1 cellular context compared by ENCODE assay signal in the genomic region with DNA sequence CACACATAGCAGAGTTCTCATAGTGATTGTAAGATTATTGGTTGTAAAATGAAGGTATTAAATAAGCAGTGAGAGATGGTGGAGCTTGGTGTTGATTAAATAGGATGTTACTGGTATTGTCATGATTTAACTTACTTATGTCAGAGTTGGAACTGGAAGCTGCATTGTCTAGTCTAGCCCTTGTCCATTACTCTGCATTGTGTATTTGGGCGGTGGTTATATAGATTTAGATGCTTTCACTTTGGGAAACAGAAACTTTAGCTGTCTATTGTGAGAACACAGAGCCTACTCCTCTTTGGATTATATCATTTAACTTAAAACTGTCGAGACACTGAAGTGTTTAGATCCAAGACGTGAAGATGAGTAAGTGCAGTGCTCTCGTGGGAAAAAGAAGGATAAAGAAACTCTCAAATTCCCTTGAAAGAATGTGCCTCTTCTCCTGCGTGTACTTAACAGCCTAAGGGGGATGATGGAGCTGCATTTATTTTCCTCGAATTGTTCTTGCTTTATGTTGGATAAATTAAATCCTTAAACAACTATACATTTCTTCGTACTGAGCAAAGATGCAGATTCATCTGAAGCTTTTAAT.
TF ChIP-seq lines count a peak whose summit lies in the region.

No MANE protein-coding gene starts in this region.

TF ChIP-seq in IMR-90, 13 proteins besides CTCF, POLR2A, EP300 and RAD21 (continued from another document):
- TF ChIP-seq MAZ (IDR thresholded peaks at IDR 0.05; ENCODE audit: borderline replicate concordance, low read depth, low read length) (no peak), NFE2L2 (IDR thresholded peaks at IDR 0.05; ENCODE audit: low read depth, low read length) (no peak), RFX5 (IDR thresholded peaks at IDR 0.05; ENCODE audit: low read depth, low read length) (no peak), CHD1 (IDR thresholded peaks at IDR 0.05; ENCODE audit: low read depth, low read length) (no peak), SMC3 (IDR thresholded peaks at IDR 0.05; ENCODE audit: low read depth, low read length) (no peak), FOS (IDR thresholded peaks at IDR 0.05; ENCODE audit: low read depth, low read length) (no peak), MXI1 (IDR thresholded peaks at IDR 0.05; ENCODE audit: borderline replicate concordance, low read depth, low read length) (no peak)
- TF ChIP-seq, protein P1, sequence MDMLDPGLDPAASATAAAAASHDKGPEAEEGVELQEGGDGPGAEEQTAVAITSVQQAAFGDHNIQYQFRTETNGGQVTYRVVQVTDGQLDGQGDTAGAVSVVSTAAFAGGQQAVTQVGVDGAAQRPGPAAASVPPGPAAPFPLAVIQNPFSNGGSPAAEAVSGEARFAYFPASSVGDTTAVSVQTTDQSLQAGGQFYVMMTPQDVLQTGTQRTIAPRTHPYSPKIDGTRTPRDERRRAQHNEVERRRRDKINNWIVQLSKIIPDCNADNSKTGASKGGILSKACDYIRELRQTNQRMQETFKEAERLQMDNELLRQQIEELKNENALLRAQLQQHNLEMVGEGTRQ (IDR thresholded peaks at IDR 0.05; ENCODE audit: low read depth, low read length): no peak
- TF ChIP-seq, protein P2, sequence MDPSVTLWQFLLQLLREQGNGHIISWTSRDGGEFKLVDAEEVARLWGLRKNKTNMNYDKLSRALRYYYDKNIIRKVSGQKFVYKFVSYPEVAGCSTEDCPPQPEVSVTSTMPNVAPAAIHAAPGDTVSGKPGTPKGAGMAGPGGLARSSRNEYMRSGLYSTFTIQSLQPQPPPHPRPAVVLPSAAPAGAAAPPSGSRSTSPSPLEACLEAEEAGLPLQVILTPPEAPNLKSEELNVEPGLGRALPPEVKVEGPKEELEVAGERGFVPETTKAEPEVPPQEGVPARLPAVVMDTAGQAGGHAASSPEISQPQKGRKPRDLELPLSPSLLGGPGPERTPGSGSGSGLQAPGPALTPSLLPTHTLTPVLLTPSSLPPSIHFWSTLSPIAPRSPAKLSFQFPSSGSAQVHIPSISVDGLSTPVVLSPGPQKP (IDR thresholded peaks at IDR 0.05; ENCODE audit: borderline replicate concordance, low read depth, low read length): no peak
